7 cellular contexts compared by ENCODE assay signal in genomic region chr2:190881074-190881479, GRCh38. TPM values are rescaled to one million over a fixed set of nuclear protein-coding genes. Genes with fewer than 3 reads are reported as not detected.
DNase-seq lines count a peak whose midpoint lies in the region; ATAC-seq and TF ChIP-seq lines count a peak whose summit lies in the region.

No MANE protein-coding gene starts in this region.

- intact Hi-C loops in esophagus muscularis mucosa (cut with DNase I) = no loop called here

- DNase-seq in esophagus muscularis mucosa (ENCODE audit: extremely low spot score) (no peak), neuronal stem cell (ENCODE audit: low spot score) (no peak), NOMO-1 treated with DMSO at 0.1 percent for 48 hours (lab: John Stamatoyannopoulos, UW; ENCODE audit: unreplicated experiment) (no peak), NCI-H1694 treated with DMSO at 0.1 percent for 48 hours (lab: John Stamatoyannopoulos, UW) (no peak)

- peak overlapping the region; percentile 91 for H3K9ac ChIP-seq in OCI-LY3 (ENCODE audit: low read length)
- H3K9ac ChIP-seq in neuronal stem cell (ENCODE audit: low read depth, low read length, poor library complexity) = peak overlapping the region; percentile 95

- H4K20me1 ChIP-seq in OCI-LY3 (ENCODE audit: insufficient read depth, low read length) = peaks cover 29% of the 10 kb centered on the region

- peak overlapping the region; percentile 73 for H2BK12ac ChIP-seq in neuronal stem cell (ENCODE audit: low read length)

- H3K79me2 ChIP-seq in OCI-LY3 (ENCODE audit: low read length) = peaks cover 58% of the 10 kb centered on the region

- H3K36me3 ChIP-seq in OCI-LY3 (replicated peaks; ENCODE audit: low read depth, low read length) (peaks cover 29% of the 10 kb centered on the region), esophagus muscularis mucosa (no peaks in the 10 kb centered on the region), neuronal stem cell (replicated peaks in 1 of 2; ENCODE audit: control insufficient read depth in 2 of 2, insufficient read depth in 2 of 2, low read length in 2 of 2) (peaks cover 0 to 7% of the 10 kb centered on the region in 2 donors)

- no peak overlapping the region for H4K91ac ChIP-seq in neuronal stem cell (ENCODE audit: low read depth, low read length, poor library complexity)

- peak overlapping the region; percentile 56 for H3K14ac ChIP-seq in neuronal stem cell (ENCODE audit: low read length)

- H3K23ac ChIP-seq in neuronal stem cell (ENCODE audit: low read depth, low read length, poor library complexity) = peak overlapping the region; percentile 97

- no peak for TF ChIP-seq CTCF in OCI-LY3 (IDR thresholded peaks at IDR 0.05; ENCODE audit: low read depth, low read length)
- TF ChIP-seq CTCF in esophagus muscularis mucosa (IDR thresholded peaks at IDR 0.05) = no peak

- H4K8ac ChIP-seq in neuronal stem cell (ENCODE audit: low read depth, low read length) = peak overlapping the region; percentile 43

- H3K27ac ChIP-seq in OCI-LY3 (ENCODE audit: low read length) (peak overlapping the region; percentile 96), esophagus muscularis mucosa (replicated peaks in 1 of 4) (peak overlapping the region; percentile 93 to 98 (median 95)), neuronal stem cell (replicated peaks; ENCODE audit: low read length) (peak overlapping the region; percentile 68)

- WGBS in esophagus muscularis mucosa = 0% methylated on average over 9 of the region's 52 CpGs
- no CpG with 5 or more reads among the region's 52 CpGs for WGBS in neuronal stem cell (ENCODE audit: extremely low coverage in 2 of 2, insufficient read length in 2 of 2, insufficient replicate concordance in 1 of 2), 2 donors

- H2AFZ ChIP-seq in OCI-LY3 (ENCODE audit: low read depth, low read length) = no peak overlapping the region
- peak overlapping the region; percentile 99 for H2AFZ ChIP-seq in neuronal stem cell (ENCODE audit: low read length)

- H3K4me1 ChIP-seq in OCI-LY3 (ENCODE audit: low read length) = peaks cover 32% of the 10 kb centered on the region
- H3K4me1 ChIP-seq in esophagus muscularis mucosa = peaks cover 34 to 43% (median 40%) of the 10 kb centered on the region in 4 donors
- H3K4me1 ChIP-seq in neuronal stem cell (ENCODE audit: control insufficient read depth in 2 of 2, insufficient read depth in 1 of 2, low read depth in 1 of 2, low read length in 2 of 2) = peaks cover 1 to 12% of the 10 kb centered on the region in 2 donors

- H3K9me3 ChIP-seq in OCI-LY3 (ENCODE audit: insufficient read depth, low read length) (no peaks in the 10 kb centered on the region), esophagus muscularis mucosa (no peaks in the 10 kb centered on the region), neuronal stem cell (replicated peaks in 1 of 2; ENCODE audit: control insufficient read depth in 2 of 2, insufficient read depth in 1 of 2, low read depth in 1 of 2, low read length in 2 of 2) (no peaks in the 10 kb centered on the region)

- peak overlapping the region; percentile 98 for H3K18ac ChIP-seq in neuronal stem cell (ENCODE audit: low read length)

- TF ChIP-seq EP300 in esophagus muscularis mucosa (IDR thresholded peaks at IDR 0.05) = no peak

- H3K4me3 ChIP-seq in OCI-LY3 (ENCODE audit: low read length) (peak overlapping the region; percentile 80), esophagus muscularis mucosa (peak overlapping the region; percentile 92 to 95 (median 94)), neuronal stem cell (ENCODE audit: low read length in 2 of 2) (peak overlapping the region; percentile 83 to 99)

- peak overlapping the region; percentile 88 for H2AK5ac ChIP-seq in neuronal stem cell (ENCODE audit: low read depth, low read length)

- peak overlapping the region; percentile 93 for H3K4me2 ChIP-seq in OCI-LY3 (ENCODE audit: low read length)
- H3K4me2 ChIP-seq in neuronal stem cell (ENCODE audit: insufficient read depth, low read length, poor library complexity, severe bottlenecking) = peak overlapping the region; percentile 75

- H2BK15ac ChIP-seq in neuronal stem cell (ENCODE audit: low read length) = peak overlapping the region; percentile 83

- peaks cover 6% of the 10 kb centered on the region for H3K79me1 ChIP-seq in neuronal stem cell (ENCODE audit: low read depth, low read length)

- H2BK120ac ChIP-seq in neuronal stem cell (ENCODE audit: low read depth, low read length) = no peak overlapping the region

- H3K27me3 ChIP-seq in OCI-LY3 (ENCODE audit: low read depth, low read length) (no peaks in the 10 kb centered on the region), esophagus muscularis mucosa (no peaks in the 10 kb centered on the region), neuronal stem cell (ENCODE audit: control insufficient read depth in 3 of 3, insufficient read depth in 3 of 3, low read depth in 1 of 3, low read length in 3 of 3) (no peaks in the 10 kb centered on the region)

- peak overlapping the region; percentile 88 for H2BK5ac ChIP-seq in neuronal stem cell (ENCODE audit: low read length)

- ATAC-seq in GM21515 (IDR thresholded peaks at IDR 0.05; ENCODE audit: unreplicated experiment) (peak; percentile 2), HG03460 (IDR thresholded peaks at IDR 0.05; ENCODE audit: unreplicated experiment) (no peak)

- TF ChIP-seq POLR2A in esophagus muscularis mucosa (IDR thresholded peaks at IDR 0.05; ENCODE audit: low read depth) = no peak

- no peak overlapping the region for H3K4ac ChIP-seq in neuronal stem cell (ENCODE audit: low read length)

RNA-seq across cellular contexts. Expression of gene GLS, which starts 0.5 kb away (rescaled TPM):
- total RNA-seq in esophagus muscularis mucosa = 100 to 1,000 TPM in 1 of 4 donors, 10 to 100 TPM in 3; 93.6 to 125 (median 94.0) TPM
- polyA plus RNA-seq in neuronal stem cell (2013, experiment 1 of 2) = 23.2 TPM
- polyA plus RNA-seq in neuronal stem cell (2013, experiment 2 of 2) = 24.7 TPM
